8 cellular contexts compared by ENCODE assay signal in genomic region chr10:61987951-61988379, GRCh38.
DNase-seq lines count a peak whose midpoint lies in the region; ATAC-seq, FAIRE-seq and TF ChIP-seq lines count a peak whose summit lies in the region.

No MANE protein-coding gene starts in this region.

- intact Hi-C loops in HepG2 (cut with micrococcal nuclease; ENCODE audit: unreplicated experiment): no loop called here
- intact Hi-C loops in activated B cell treated with CpG ODN at 0.5 μM for 24 hours (cut with micrococcal nuclease): loop anchor here (1.0 to 2.0 kb wide), 8 partner anchors 9 to 257 kb away; no protein-coding TSS in a partner anchor

- DNase-seq in HepG2 (ENCODE audit: low spot score) (no peak), activated B cell treated with CpG ODN at 0.5 μM for 24 hours (no peak), memory B cell (ENCODE audit: low spot score in 2 of 2) (peak in 1 of 2 donors; percentile 64), WERI-Rb-1 (no peak), progenitor cell of endocrine pancreas (ENCODE audit: low spot score, unreplicated experiment) (no peak), HPDE6-E6E7 (ENCODE audit: extremely low spot score) (no peak)

- H3K27ac Mint-ChIP-seq in activated B cell treated with CpG ODN at 0.5 μM for 24 hours (peak overlapping the region; percentile 97), memory B cell (peak overlapping the region; percentile 95), progenitor cell of endocrine pancreas (no peak overlapping the region)

- no peak for TF ChIP-seq RAD21 in liver (IDR thresholded peaks at IDR 0.05)
- TF ChIP-seq RAD21 in HepG2 (CRISPR knock-in tag; IDR thresholded peaks at IDR 0.05): no peak

- H3K9me3 Mint-ChIP-seq in activated B cell treated with CpG ODN at 0.5 μM for 24 hours (no peaks in the 10 kb centered on the region), memory B cell (no peaks in the 10 kb centered on the region), progenitor cell of endocrine pancreas (ENCODE audit: low read depth) (no peaks in the 10 kb centered on the region)

- in situ Hi-C loops in HepG2 (cut with HindIII; ENCODE audit: extremely low pct_ligation_motif_present, low pct_unique_long_range_greater_than_20kb): no loop called here

- no peak for TF ChIP-seq POLR2A in HepG2 (IDR thresholded peaks at IDR 0.05; ENCODE audit: insufficient read depth in 1 of 2, low read depth in 2 of 2, low read length in 2 of 2)

- CTCF ChIA-PET in HepG2 (lab: Yijun Ruan, JAX; ENCODE audit: low intra/inter-chr PET ratio, low total read pairs): no interaction called here
- CTCF ChIA-PET in activated B cell treated with CpG ODN at 0.5 μM for 24 hours (lab: Charles Lee): interaction anchor here (0.7 to 3.1 kb wide), 14 partner anchors 9 to 257 kb away, joined by 3 to 13 read pairs (median 4); no protein-coding TSS in a partner anchor

- ATAC-seq in HepG2 (no peak), HG03039 (IDR thresholded peaks at IDR 0.05; ENCODE audit: unreplicated experiment) (peak; percentile 96), activated B cell treated with CpG ODN at 0.5 μM for 24 hours (ENCODE audit: low read depth) (peak; percentile 90), memory B cell (ENCODE audit: low read depth) (peak; percentile 84)

- peak overlapping the region; percentile 79 for H3K4me3 Mint-ChIP-seq in activated B cell treated with CpG ODN at 0.5 μM for 24 hours
- H3K4me3 Mint-ChIP-seq in memory B cell: peak overlapping the region; percentile 33
- H3K4me3 Mint-ChIP-seq in progenitor cell of endocrine pancreas (ENCODE audit: low read depth): no peak overlapping the region

- no peaks in the 10 kb centered on the region for H4K20me1 ChIP-seq in HepG2 (ENCODE audit: insufficient read depth, low read length)

- no peak for TF ChIP-seq EP300 in HepG2 (IDR thresholded peaks at IDR 0.05; ENCODE audit: low read depth in 2 of 2, low read length in 2 of 2)
- TF ChIP-seq EP300 in HepG2 (CRISPR knock-in tag; IDR thresholded peaks at IDR 0.05; ENCODE audit: borderline replicate concordance): no peak

- peak overlapping the region; percentile 6 to 20 for H3K27ac ChIP-seq in liver (ENCODE audit: low read depth in 1 of 2, low read length in 2 of 2)
- no peak overlapping the region for H3K27ac ChIP-seq in HepG2 (ENCODE audit: extremely low read length, insufficient read depth, low read length)
- H3K27ac ChIP-seq in WERI-Rb-1: no peak overlapping the region

- 9% methylated on average over 2 of the region's 2 CpGs for WGBS in liver
- WGBS in HepG2 (ENCODE audit: low lambda C conversion rate): 100% methylated on average over 2 of the region's 2 CpGs

- POLR2A ChIA-PET in HepG2 (lab: Yijun Ruan, JAX) (no interaction called here), activated B cell treated with CpG ODN at 0.5 μM for 24 hours (lab: Charles Lee) (interaction anchor here (0.6 to 10.9 kb wide), 27 partner anchors 10 to 256 kb away, joined by 3 to 270 read pairs (median 9); partner anchors contain the start of gene ARID5B)

- H3K27me3 Mint-ChIP-seq in activated B cell treated with CpG ODN at 0.5 μM for 24 hours (no peaks in the 10 kb centered on the region), memory B cell (no peaks in the 10 kb centered on the region), progenitor cell of endocrine pancreas (no peaks in the 10 kb centered on the region)

- H3K4me2 ChIP-seq in HepG2 (ENCODE audit: low read depth, low read length): no peak overlapping the region

- no peak for TF ChIP-seq CTCF in liver (IDR thresholded peaks at IDR 0.05; ENCODE audit: low read depth, low read length, missing input control)
- TF ChIP-seq CTCF in HepG2 (CRISPR knock-in tag; IDR thresholded peaks at IDR 0.05): no peak
- TF ChIP-seq CTCF in activated B cell treated with CpG ODN at 0.5 μM for 24 hours (IDR thresholded peaks at IDR 0.05): no peak
- TF ChIP-seq CTCF in WERI-Rb-1 (IDR thresholded peaks at IDR 0.05; ENCODE audit: low read depth, low read length): no peak
- TF ChIP-seq CTCF in progenitor cell of endocrine pancreas (IDR thresholded peaks at IDR 0.05; ENCODE audit: unreplicated experiment): no peak

- H3K4me1 Mint-ChIP-seq in activated B cell treated with CpG ODN at 0.5 μM for 24 hours: peaks cover 92% of the 10 kb centered on the region
- H3K4me1 Mint-ChIP-seq in memory B cell: peaks cover 48% of the 10 kb centered on the region
- H3K4me1 Mint-ChIP-seq in progenitor cell of endocrine pancreas (ENCODE audit: low read depth): peaks cover 1% of the 10 kb centered on the region

- H3K27me3 ChIP-seq in liver (ENCODE audit: control insufficient read depth in 4 of 4, insufficient read depth in 4 of 4, low read length in 3 of 4) (no peaks in the 10 kb centered on the region), HepG2 (ENCODE audit: control insufficient read depth in 1 of 2, insufficient read depth in 2 of 2, low read length in 2 of 2) (no peaks in the 10 kb centered on the region), WERI-Rb-1 (ENCODE audit: insufficient read depth, low read depth, severe bottlenecking) (no peaks in the 10 kb centered on the region)

- H3K36me3 ChIP-seq in liver (ENCODE audit: control insufficient read depth in 4 of 4, insufficient read depth in 3 of 4, low read depth in 1 of 4, low read length in 3 of 4): no peaks in the 10 kb centered on the region
- peaks cover 0 to 2% of the 10 kb centered on the region in 2 experiments; a peak in 4 of 5 replicates for H3K36me3 ChIP-seq in HepG2 (replicated peaks in 1 of 2; ENCODE audit: control insufficient read depth in 1 of 2, insufficient read depth in 2 of 2, low read length in 2 of 2)
- no peaks in the 10 kb centered on the region for H3K36me3 ChIP-seq in WERI-Rb-1

- H3K9me3 ChIP-seq in liver (ENCODE audit: control insufficient read depth in 4 of 4, low read length in 3 of 4): no peaks in the 10 kb centered on the region
- H3K9me3 ChIP-seq in HepG2 (ENCODE audit: low read length): no peaks in the 10 kb centered on the region
- no peaks in the 10 kb centered on the region for H3K9me3 ChIP-seq in WERI-Rb-1 (ENCODE audit: severe bottlenecking)

- H3K79me2 ChIP-seq in HepG2 (ENCODE audit: insufficient read depth, low read length): peaks cover 8% of the 10 kb centered on the region

- FAIRE-seq in HepG2 (lab: Jason Lieb, UNC): no peak

- H3K36me3 Mint-ChIP-seq in activated B cell treated with CpG ODN at 0.5 μM for 24 hours (ENCODE audit: low read depth) (peaks cover 56% of the 10 kb centered on the region), memory B cell (peaks cover 30% of the 10 kb centered on the region), progenitor cell of endocrine pancreas (ENCODE audit: insufficient read depth) (peaks cover 5% of the 10 kb centered on the region)

- no TSS peak for BruUV-seq in HepG2 (replicated peaks; lab: Mats Ljungman, UMichigan)

- H3K4me1 ChIP-seq in liver (ENCODE audit: control insufficient read depth in 4 of 4, insufficient read depth in 4 of 4, low read length in 3 of 4) (peaks cover 0 to 18% (median 6%) of the 10 kb centered on the region in 4 donors), HepG2 (ENCODE audit: insufficient read depth, low read length) (peaks cover 15% of the 10 kb centered on the region; the same call in 1 of the 2 replicates)

- H3K4me3 ChIP-seq in liver (ENCODE audit: low read depth in 1 of 3, low read length in 3 of 3): no peak overlapping the region
- H3K4me3 ChIP-seq in HepG2 (replicated peaks in 1 of 3; ENCODE audit: insufficient read depth in 1 of 3, low read depth in 2 of 3, low read length in 3 of 3): no peak overlapping the region
- H3K4me3 ChIP-seq in WERI-Rb-1 (ENCODE audit: low read depth, low read length): no peak overlapping the region

- no peak overlapping the region for H3K9ac ChIP-seq in liver (ENCODE audit: low read depth in 1 of 2, low read length in 2 of 2)
- no peak overlapping the region for H3K9ac ChIP-seq in HepG2 (ENCODE audit: insufficient read depth, low read depth, low read length)

- no peak overlapping the region for H2AFZ ChIP-seq in HepG2 (ENCODE audit: low read length)

TF ChIP-seq in liver, 16 proteins besides CTCF, POLR2A, EP300 and RAD21 (continues in another document):
- TF ChIP-seq NR2F2 (IDR thresholded peaks at IDR 0.05) (no peak), FOXA2 (IDR thresholded peaks at IDR 0.05) (no peak), RXRA (IDR thresholded peaks at IDR 0.05) (no peak), EGR1 (IDR thresholded peaks at IDR 0.05; ENCODE audit: low read depth in 2 of 2) (no peak), TAF1 (conservative IDR thresholded peaks at IDR 0.05) (no peak), HNF4A (conservative IDR thresholded peaks at IDR 0.05) (no peak), HNF4G (IDR thresholded peaks at IDR 0.05) (no peak), JUND (IDR thresholded peaks at IDR 0.05) (no peak), MAX (IDR thresholded peaks at IDR 0.05) (no peak)

TF ChIP-seq in HepG2, 621 proteins besides CTCF, POLR2A, EP300 and RAD21 (continues in another document):
- no peak for TF ChIP-seq GTF2F1 (IDR thresholded peaks at IDR 0.05; ENCODE audit: low read length)
- no peak for TF ChIP-seq ZNF383 (CRISPR knock-in tag; IDR thresholded peaks at IDR 0.05; ENCODE audit: borderline replicate concordance)
- no peak for TF ChIP-seq ZMAT5 (CRISPR knock-in tag; IDR thresholded peaks at IDR 0.05; ENCODE audit: borderline replicate concordance, low read depth)
- TF ChIP-seq ASH2L (IDR thresholded peaks at IDR 0.05; ENCODE audit: insufficient read length, low read depth, low read length): no peak
- no peak for TF ChIP-seq ZNF775 (CRISPR knock-in tag; IDR thresholded peaks at IDR 0.05; ENCODE audit: borderline replicate concordance)
- TF ChIP-seq FOXM1 (CRISPR knock-in tag; IDR thresholded peaks at IDR 0.05): no peak
- TF ChIP-seq ZBTB38 (CRISPR knock-in tag; IDR thresholded peaks at IDR 0.05): no peak
- TF ChIP-seq GFI1 (CRISPR knock-in tag; IDR thresholded peaks at IDR 0.05; ENCODE audit: borderline replicate concordance): no peak
- no peak for TF ChIP-seq YEATS4 (CRISPR knock-in tag; IDR thresholded peaks at IDR 0.05; ENCODE audit: borderline replicate concordance)

Comparison
In these comparisons a context has a peak if more than half of its experiments do, and no peak if none do; other contexts are left out.
1. H3K27ac ChIP-seq: peak in liver (2 of 2); none in HepG2 (single experiment) and WERI-Rb-1 (single experiment).